In genomic region chr5:43202380-43202779, GRCh38 we compare ENCODE assay signal across 1 cellular context.
TF ChIP-seq lines count a peak whose summit lies in the region.

No MANE protein-coding gene starts in this region.

TF ChIP-seq in K562, 482 proteins besides CTCF, POLR2A, EP300 and RAD21:
- no peak for TF ChIP-seq MECOM (CRISPR knock-in tag; IDR thresholded peaks at IDR 0.05)
